8 cellular contexts compared by ENCODE assay signal in the genomic region with DNA sequence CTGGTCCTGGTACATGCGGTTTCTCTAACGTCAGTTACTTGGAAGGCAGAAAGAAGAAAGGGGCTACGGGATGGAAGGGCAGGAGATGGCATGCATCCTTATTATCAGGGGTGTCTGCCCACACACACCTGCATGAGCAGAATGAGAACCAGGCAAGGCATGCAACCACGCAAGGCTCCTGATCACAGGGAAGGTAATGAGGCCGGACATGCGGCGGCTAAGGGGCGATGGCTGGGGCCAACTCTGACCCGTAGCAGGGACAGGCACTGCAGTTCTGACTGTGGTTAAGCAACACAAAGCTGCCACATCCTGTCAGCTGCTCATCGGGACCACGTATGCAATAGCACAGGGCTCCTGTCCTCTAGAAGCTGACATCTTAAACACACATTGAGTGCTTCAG.
DNase-seq lines count a peak whose midpoint lies in the region; ATAC-seq lines count a peak whose summit lies in the region.

No MANE protein-coding gene starts in this region.

- DNase-seq in activated CD4-positive, CD25-positive, alpha-beta regulatory T cell treated with anti-CD3 and anti-CD28 coated beads, Interleukin-2, amount 50 U/mL, for 16 hours (ENCODE audit: low read depth, low spot score) = peak; percentile 10
- DNase-seq in activated CD4-positive, CD25-positive, alpha-beta regulatory T cell treated with anti-CD3 and anti-CD28 coated beads, Interleukin-2, amount 50 U/mL, for 72 hours = no peak
- DNase-seq in activated CD8-positive, alpha-beta memory T cell treated with anti-CD3 and anti-CD28 coated beads for 1 hour (ENCODE audit: extremely low read depth in 1 of 2, low read depth in 1 of 2) = peak; percentile 12 to 22
- peak; percentile 62 for DNase-seq in myocyte (ENCODE audit: low read depth)
- DNase-seq in SW 1271 (lab: John Stamatoyannopoulos, UW) = no peak
- no peak for DNase-seq in T1000 (lab: John Stamatoyannopoulos, UW)
- DNase-seq in NCI-H128 (lab: John Stamatoyannopoulos, UW; ENCODE audit: unreplicated experiment) = no peak

- peak; percentile 80 for ATAC-seq in HG03469 (IDR thresholded peaks at IDR 0.05; ENCODE audit: unreplicated experiment)

Comparison
In these comparisons a context has a peak if more than half of its experiments do, and no peak if none do; other contexts are left out.
1. DNase-seq: peak in activated CD4-positive, CD25-positive, alpha-beta regulatory T cell treated with anti-CD3 and anti-CD28 coated beads, Interleukin-2, amount 50 U/mL, for 16 hours (single experiment), activated CD8-positive, alpha-beta memory T cell treated with anti-CD3 and anti-CD28 coated beads for 1 hour (2 of 2) and myocyte (single experiment); none in activated CD4-positive, CD25-positive, alpha-beta regulatory T cell treated with anti-CD3 and anti-CD28 coated beads, Interleukin-2, amount 50 U/mL, for 72 hours (single experiment), SW 1271 (0 of 2), T1000 (single experiment) and NCI-H128 (single experiment).